Comparison of ENCODE assay signal across 8 cellular contexts in the genomic region with DNA sequence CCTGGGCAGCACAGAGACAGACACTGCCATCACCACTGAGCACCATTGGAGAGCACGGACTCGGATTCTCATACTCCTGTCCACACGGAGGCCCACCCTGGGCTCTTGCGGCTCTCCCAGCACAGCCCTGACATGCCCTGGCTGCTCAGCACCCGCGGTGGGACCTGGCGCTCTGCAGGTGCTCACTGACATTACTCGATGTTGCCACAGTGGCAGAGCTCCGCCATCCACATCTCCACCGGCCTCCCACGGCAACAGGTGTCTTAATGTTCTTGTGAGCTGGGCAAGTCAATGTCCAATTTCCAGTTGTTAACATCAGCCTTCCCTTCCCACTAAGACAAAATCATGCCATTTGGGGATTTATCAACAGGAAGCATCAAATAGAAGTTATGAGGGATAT. TPM values are rescaled to one million over a fixed set of nuclear protein-coding genes. Genes with fewer than 3 reads are reported as not detected.
DNase-seq lines count a peak whose midpoint lies in the region; ATAC-seq, FAIRE-seq and TF ChIP-seq lines count a peak whose summit lies in the region.
"Not testable (repeated sequence)": the region's sequence is repeated elsewhere in the genome, so short reads cannot be mapped to it uniquely, and the experiment has no call there.
"Had no signal": no experiment of that assay in that cellular context is flagged by ENCODE, and none has a peak within 500 bp of the region (broad histone marks: within the 10 kb centered on the region; RNA-seq: fewer than 3 reads in every experiment).

No MANE protein-coding gene starts in this region.

- H3K23me2 ChIP-seq in H1 (ENCODE audit: low read depth, low read length) = not testable (repeated sequence)

- H2BK12ac ChIP-seq in H1 (ENCODE audit: low read depth, low read length) = peak overlapping the region; percentile 35; the same call in 1 of the 2 replicates

- H3K79me2 ChIP-seq in H1 (ENCODE audit: control insufficient read depth in 1 of 2, insufficient read depth in 2 of 2, low read length in 2 of 2); endothelial cell of umbilical vein (ENCODE audit: control insufficient read depth, insufficient read depth, low read length): not testable (repeated sequence)

- not testable (repeated sequence) for H2BK120ac ChIP-seq in H1 (replicated peaks; ENCODE audit: low read depth, low read length)

- not testable (repeated sequence) for H4K20me1 ChIP-seq in H1 (replicated peaks in 1 of 2; ENCODE audit: control insufficient read depth in 1 of 2, insufficient read depth in 2 of 2, low read length in 2 of 2); endothelial cell of umbilical vein (replicated peaks; ENCODE audit: control insufficient read depth, extremely low read depth, insufficient read depth, low read length)

- not testable (repeated sequence) for FAIRE-seq in H1 (lab: Jason Lieb, UNC); kidney (lab: Jason Lieb, UNC)
- FAIRE-seq in endothelial cell of umbilical vein (lab: Jason Lieb, UNC) = peak; percentile 44

- not testable (repeated sequence) for H3K9ac ChIP-seq in H1 (replicated peaks in 1 of 4; ENCODE audit: extremely low read depth in 1 of 4, low read depth in 3 of 4, low read length in 3 of 4); endodermal cell (ENCODE audit: extremely low read depth, low read length, poor library complexity, severe bottlenecking); endothelial cell of umbilical vein (replicated peaks; ENCODE audit: extremely low read depth, insufficient read depth, low read length); kidney (ENCODE audit: low read length in 2 of 2)

- not testable (repeated sequence) for H3K27ac Mint-ChIP-seq in endodermal cell

- not testable (repeated sequence) for H3K4me2 ChIP-seq in H1 (ENCODE audit: insufficient read depth in 1 of 2, low read depth in 2 of 2, low read length in 2 of 2); endothelial cell of umbilical vein (ENCODE audit: insufficient read depth, low read length)

- not testable (repeated sequence) for H3K27ac ChIP-seq in HEK293 (ENCODE audit: extremely low read depth, low read depth, low read length); H1 (ENCODE audit: low read depth, low read length); endodermal cell (ENCODE audit: low read depth, low read length); endothelial cell of umbilical vein (ENCODE audit: insufficient read depth, low read depth, low read length); right cardiac atrium (ENCODE audit: low read length); kidney (ENCODE audit: low read depth in 2 of 2, low read length in 2 of 2)

- not testable (repeated sequence) for BruUV-seq in endothelial cell of umbilical vein (replicated peaks; lab: Mats Ljungman, UMichigan)

- not testable (repeated sequence) for H3K79me1 ChIP-seq in H1 (ENCODE audit: low read depth, low read length)

- WGBS in H1 (ENCODE audit: extremely low coverage in 1 of 2, insufficient coverage in 1 of 2, insufficient read length in 1 of 2, insufficient replicate concordance in 2 of 2, low coverage in 1 of 2, low lambda C conversion rate in 2 of 2, missing lambda C conversion rate in 1 of 2), 2 experiments = 95% methylated on average over 10 of the region's 11 CpGs; no CpG with 5 or more reads in 1 of the 2 experiments
- WGBS in endodermal cell (ENCODE audit: insufficient coverage in 1 of 2, insufficient read length in 1 of 2), 2 experiments = 86 to 100% methylated on average over 2 to 11 of the region's 11 CpGs
- WGBS in right cardiac atrium = 91% methylated on average over 11 of the region's 11 CpGs

- H3K4me1 Mint-ChIP-seq in endodermal cell = not testable (repeated sequence)

- H3K14ac ChIP-seq in H1 (ENCODE audit: insufficient read length) = not testable (repeated sequence)

- not testable (repeated sequence) for H3K36me3 Mint-ChIP-seq in endodermal cell (ENCODE audit: low read depth)

- not testable (repeated sequence) for H4K91ac ChIP-seq in H1 (replicated peaks; ENCODE audit: insufficient read length, low read length)

- not testable (repeated sequence) for H3K9me3 ChIP-seq in HEK293 (ENCODE audit: control insufficient read depth, insufficient read depth, low read depth, low read length); H1 (ENCODE audit: insufficient read depth in 2 of 2, low read depth in 1 of 2, low read length in 1 of 2); endodermal cell (ENCODE audit: control insufficient read depth, low read length); endothelial cell of umbilical vein (replicated peaks; ENCODE audit: control insufficient read depth, insufficient read depth, low read length); right cardiac atrium (ENCODE audit: control insufficient read depth, low read length); kidney (ENCODE audit: control insufficient read depth in 1 of 2, low read length in 2 of 2)

- peaks cover 16% of the 10 kb centered on the region for H3K27me3 Mint-ChIP-seq in endodermal cell (ENCODE audit: insufficient read depth)

- intact Hi-C loops in endothelial cell of umbilical vein (cut with micrococcal nuclease) = loop anchor here (5.0 kb wide), 1 partner anchor 471 kb away; no protein-coding TSS in a partner anchor
- intact Hi-C loops in right cardiac atrium (cut with DNase I); kidney (cut with DNase I): not testable (repeated sequence)

- not testable (repeated sequence) for H3K56ac ChIP-seq in H1 (replicated peaks; ENCODE audit: insufficient read length, low read depth, low read length)

- H3K23ac ChIP-seq in H1 (ENCODE audit: insufficient read length) = not testable (repeated sequence)

- dilution Hi-C loops in endothelial cell of umbilical vein (cut with MboI; ENCODE audit: extremely low pct_ligation_motif_present, low sequenced_read_pairs) = not testable (repeated sequence)

- not testable (repeated sequence) for H3K18ac ChIP-seq in H1 (ENCODE audit: extremely low read depth, low read length)

- not testable (repeated sequence) for H3K4me3 Mint-ChIP-seq in endodermal cell

- not testable (repeated sequence) for H3K36me3 ChIP-seq in HEK293 (ENCODE audit: control insufficient read depth in 2 of 2, insufficient read depth in 1 of 2, low read length in 2 of 2); H1 (ENCODE audit: control insufficient read depth in 2 of 4, insufficient read depth in 4 of 4, low read length in 3 of 4); endodermal cell (ENCODE audit: control insufficient read depth, insufficient read depth, low read length); endothelial cell of umbilical vein (ENCODE audit: control insufficient read depth in 2 of 2, extremely low read depth in 1 of 2, insufficient read depth in 2 of 2, low read length in 2 of 2); kidney (ENCODE audit: control insufficient read depth in 1 of 2, insufficient read depth in 2 of 2, low read length in 2 of 2)

- H2BK5ac ChIP-seq in H1 (ENCODE audit: low read depth, low read length) = not testable (repeated sequence)

- not testable (repeated sequence) for H2AK5ac ChIP-seq in H1 (ENCODE audit: low read depth, low read length)

- H2AFZ ChIP-seq in H1 (ENCODE audit: low read length); endothelial cell of umbilical vein (ENCODE audit: low read depth, low read length): not testable (repeated sequence)

- not testable (repeated sequence) for H3K27me3 ChIP-seq in H1 (replicated peaks in 1 of 4; ENCODE audit: control insufficient read depth in 3 of 4, extremely low read depth in 1 of 4, insufficient read depth in 3 of 4, low read length in 3 of 4); endodermal cell (ENCODE audit: control insufficient read depth, insufficient read depth, low read length, poor library complexity, severe bottlenecking); endothelial cell of umbilical vein (ENCODE audit: control insufficient read depth in 2 of 2, insufficient read depth in 2 of 2, low read length in 2 of 2); right cardiac atrium (ENCODE audit: control insufficient read depth, insufficient read depth)

- not testable (repeated sequence) for H3K4ac ChIP-seq in H1 (replicated peaks; ENCODE audit: insufficient read length, low read depth, low read length)

- not testable (repeated sequence) for H2BK15ac ChIP-seq in H1 (ENCODE audit: low read length)

- not testable (repeated sequence) for H2BK20ac ChIP-seq in H1 (ENCODE audit: low read length)

- not testable (repeated sequence) for ATAC-seq in right cardiac atrium

- not testable (repeated sequence) for H4K8ac ChIP-seq in H1 (ENCODE audit: extremely low read depth, insufficient read depth, low read length)

- not testable (repeated sequence) for H3K9me1 ChIP-seq in endothelial cell of umbilical vein (replicated peaks; ENCODE audit: control insufficient read depth, extremely low read depth, insufficient read depth, low read length)

- TF ChIP-seq CTCF in HEK293 (tag by site-specific recombination; IDR thresholded peaks at IDR 0.05); H1 (IDR thresholded peaks at IDR 0.05; ENCODE audit: control extremely low read depth in 1 of 3, insufficient read depth in 1 of 3, low read depth in 1 of 3, low read length in 3 of 3); endodermal cell (conservative IDR thresholded peaks at IDR 0.05); endothelial cell of umbilical vein (IDR thresholded peaks at IDR 0.05; ENCODE audit: extremely low read depth in 1 of 2, insufficient read depth in 1 of 2, low read depth in 1 of 2, low read length in 2 of 2); kidney (IDR thresholded peaks at IDR 0.05; ENCODE audit: borderline replicate concordance, extremely low read depth, insufficient read depth): not testable (repeated sequence)

- H3K4me1 ChIP-seq in HEK293 (ENCODE audit: control insufficient read depth, insufficient read depth, low read length); H1 (replicated peaks in 1 of 4; ENCODE audit: control insufficient read depth in 3 of 4, insufficient read depth in 4 of 4, low read length in 3 of 4); endodermal cell (ENCODE audit: control insufficient read depth, insufficient read depth, low read length); endothelial cell of umbilical vein (ENCODE audit: control insufficient read depth, extremely low read depth, insufficient read depth, low read length); right cardiac atrium (ENCODE audit: control insufficient read depth, insufficient read depth, low read length); kidney (ENCODE audit: control insufficient read depth in 1 of 2, insufficient read depth in 1 of 2, low read depth in 1 of 2, low read length in 2 of 2): not testable (repeated sequence)

- not testable (repeated sequence) for TF ChIP-seq EP300 in H1 (IDR thresholded peaks at IDR 0.05; ENCODE audit: borderline replicate concordance in 1 of 2, low read depth in 2 of 2, low read length in 2 of 2)

- not testable (repeated sequence) for TF ChIP-seq RAD21 in H1 (IDR thresholded peaks at IDR 0.05 in 1 of 2, conservative IDR thresholded peaks at IDR 0.05 in 1 of 2; ENCODE audit: low read depth in 2 of 2, low read length in 2 of 2)

- peak; percentile 3 for DNase-seq in RPMI8226
- not testable (repeated sequence) for DNase-seq in H1 (ENCODE audit: low read depth in 1 of 2, low spot score in 2 of 2); endothelial cell of umbilical vein (ENCODE audit: low read depth, low spot score)
- peak; percentile 31 for DNase-seq in endodermal cell
- peak in 2 of 3 donors; percentile 7 to 32 for DNase-seq in right cardiac atrium
- peak; percentile 72 for DNase-seq in kidney

- TF ChIP-seq POLR2A in H1 (IDR thresholded peaks at IDR 0.05; ENCODE audit: control extremely low read depth in 1 of 2, low read depth in 2 of 2, low read length in 2 of 2); endothelial cell of umbilical vein (IDR thresholded peaks at IDR 0.05; ENCODE audit: low read depth, low read length): not testable (repeated sequence)

- H3K4me3 ChIP-seq in HEK293 (ENCODE audit: low read depth, low read length); H1 (ENCODE audit: extremely low read depth in 1 of 4, insufficient read depth in 2 of 4, low read depth in 3 of 4, low read length in 4 of 4); endodermal cell (ENCODE audit: low read length); endothelial cell of umbilical vein (replicated peaks in 1 of 3; ENCODE audit: insufficient read depth in 1 of 3, low read depth in 1 of 3, low read length in 3 of 3); right cardiac atrium (ENCODE audit: low read length); kidney (ENCODE audit: low read length in 2 of 2): not testable (repeated sequence)

- H3K9me3 Mint-ChIP-seq in endodermal cell = not testable (repeated sequence)

- POLR2A ChIA-PET in HEK293 (lab: Yijun Ruan, JAX); H1 (lab: Charles Lee; ENCODE audit: partially characterized antibody); endothelial cell of umbilical vein (lab: Charles Lee): not testable (repeated sequence)

- not testable (repeated sequence) for H4K5ac ChIP-seq in H1 (ENCODE audit: insufficient read length, low read depth, low read length)

- CTCF ChIA-PET in HEK293 (lab: Yijun Ruan, JAX) = interaction anchor here (0.6 to 0.7 kb wide), 2 partner anchors 168 to 739 kb away, joined by 4 to 5 read pairs; no protein-coding TSS in a partner anchor
- CTCF ChIA-PET in H1 (lab: Charles Lee; ENCODE audit: partially characterized antibody); endothelial cell of umbilical vein (lab: Charles Lee): not testable (repeated sequence)

RNA-seq across cellular contexts. Expression of a gene that starts 44.8 kb away (rescaled TPM):
- 0.73 and 1.0 TPM in 2 replicates for total RNA-seq in H1 (2021; fragmentation: NEBNext Ultra II Directional; extraction: Animal tissue kit (Norgen Biotek cat#: 25700))
- polyA plus RNA-seq in H1 (2011; rRNA removed) = 44.8 and 72.4 TPM in 2 replicates
- 40.2 TPM for polyA plus RNA-seq in H1 (2011; cell fraction: cytosol; rRNA removed)
- 36.1 TPM for polyA plus RNA-seq in H1 (2011; cell fraction: nucleus; rRNA removed)
- polyA plus RNA-seq in H1 (2012, experiment 1 of 2) = 12.3 to 27.6 TPM (median 25.8 TPM) in 4 replicates
- polyA plus RNA-seq in H1 (2012, experiment 2 of 2) = 31.8 TPM
- 0.34 TPM for polyA plus RNA-seq in H1 (2013, experiment 1 of 2)
- 0.42 TPM for polyA plus RNA-seq in H1 (2013, experiment 2 of 2)
- polyA minus RNA-seq in H1 (2011; rRNA and poly(A)+ RNA removed) = 14.4 and 19.1 TPM in 2 replicates
- 27.4 TPM for polyA minus RNA-seq in H1 (2011; cell fraction: cytosol; rRNA and poly(A)+ RNA removed)
- 16.0 TPM for polyA minus RNA-seq in H1 (2011; cell fraction: nucleus; rRNA and poly(A)+ RNA removed)
- total RNA-seq in endodermal cell = 10 to 100 TPM in 1 of 2 donors, under 1 TPM in 1; 0.77 to 27.0 TPM
- polyA plus RNA-seq in endodermal cell (2013, experiment 1 of 2) = 24.5 TPM
- 22.8 TPM for polyA plus RNA-seq in endodermal cell (2013, experiment 2 of 2)
- total RNA-seq in endothelial cell of umbilical vein = 0.39 TPM in 1 of 2 replicates, not detected in the other
- 0.72 TPM in 2 replicates for polyA plus RNA-seq in endothelial cell of umbilical vein
- polyA plus RNA-seq in endothelial cell of umbilical vein (2011; cell fraction: cytosol; rRNA removed) = 0.65 and 0.82 TPM in 2 replicates
- polyA plus RNA-seq in endothelial cell of umbilical vein (2011; cell fraction: nucleus; rRNA removed) = 0.24 TPM in 1 of 2 replicates, not detected in the other
- 1.6 and 2.1 TPM in 2 replicates for polyA plus RNA-seq in endothelial cell of umbilical vein (2012)
- polyA minus RNA-seq in endothelial cell of umbilical vein = 0.32 and 2.1 TPM in 2 replicates
- polyA minus RNA-seq in endothelial cell of umbilical vein (2011; cell fraction: cytosol; rRNA and poly(A)+ RNA removed) = 38.1 TPM
- polyA minus RNA-seq in endothelial cell of umbilical vein (2011; cell fraction: nucleus; rRNA and poly(A)+ RNA removed) = 1.3 and 1.9 TPM in 2 replicates
- 1 to 10 TPM; 5.7 to 8.0 (median 6.2) TPM for total RNA-seq in right cardiac atrium
- 4.4 TPM for polyA plus RNA-seq in right cardiac atrium
- total RNA-seq in kidney = 17.1 TPM
- 23.2 TPM for polyA plus RNA-seq in kidney (ENCODE audit: insufficient read depth, low read depth, low replicate concordance)
- total RNA-seq: A172 had no signal

RNA-seq across cellular contexts. Expression of a gene that starts 45.0 kb away (rescaled TPM):
- 0.84 TPM in 1 of 2 replicates, not detected in the other for total RNA-seq in H1 (2021; fragmentation: NEBNext Ultra II Directional; extraction: Animal tissue kit (Norgen Biotek cat#: 25700))
- polyA plus RNA-seq in H1 (2011; rRNA removed) (0.78 and 1.5 TPM in 2 replicates), endothelial cell of umbilical vein (0.24 and 0.33 TPM in 2 replicates), right cardiac atrium (4.2 TPM), kidney (ENCODE audit: insufficient read depth, low read depth, low replicate concordance) (15.8 TPM)
- 1.3 TPM for polyA plus RNA-seq in H1 (2011; cell fraction: cytosol; rRNA removed)
- 1.6 TPM for polyA plus RNA-seq in H1 (2011; cell fraction: nucleus; rRNA removed)
- 0.98 to 2.0 TPM (median 1.4 TPM) in 4 replicates for polyA plus RNA-seq in H1 (2012, experiment 1 of 2)
- 0.75 TPM for polyA plus RNA-seq in H1 (2012, experiment 2 of 2)
- not detected for polyA plus RNA-seq in H1 (2013, experiment 1 of 2)
- 0.07 TPM for polyA plus RNA-seq in H1 (2013, experiment 2 of 2)
- 2.5 and 6.1 TPM in 2 replicates for polyA minus RNA-seq in H1 (2011; rRNA and poly(A)+ RNA removed)
- polyA minus RNA-seq in H1 (2011; cell fraction: cytosol; rRNA and poly(A)+ RNA removed) = 1.9 TPM
- 15.5 TPM for polyA minus RNA-seq in H1 (2011; cell fraction: nucleus; rRNA and poly(A)+ RNA removed)
- total RNA-seq in endodermal cell (under 1 TPM in 1 of 2 donors, not detected in 1; 0.92 TPM), endothelial cell of umbilical vein (0.69 TPM in 1 of 2 replicates, not detected in the other), right cardiac atrium (1 to 10 TPM; 4.5 to 7.4 (median 5.5) TPM), kidney (31.6 TPM)
- 0.46 TPM for polyA plus RNA-seq in endodermal cell (2013, experiment 1 of 2)
- polyA plus RNA-seq in endodermal cell (2013, experiment 2 of 2) = 0.25 TPM
- 0.18 and 0.25 TPM in 2 replicates for polyA plus RNA-seq in endothelial cell of umbilical vein (2011; cell fraction: cytosol; rRNA removed)
- polyA plus RNA-seq in endothelial cell of umbilical vein (2011; cell fraction: nucleus; rRNA removed) = 0.06 and 0.66 TPM in 2 replicates
- 1.4 and 1.6 TPM in 2 replicates for polyA plus RNA-seq in endothelial cell of umbilical vein (2012)
- 1.1 and 2.4 TPM in 2 replicates for polyA minus RNA-seq in endothelial cell of umbilical vein
- 10.3 TPM for polyA minus RNA-seq in endothelial cell of umbilical vein (2011; cell fraction: cytosol; rRNA and poly(A)+ RNA removed)
- 0.63 and 0.87 TPM in 2 replicates for polyA minus RNA-seq in endothelial cell of umbilical vein (2011; cell fraction: nucleus; rRNA and poly(A)+ RNA removed)
